In genomic region chr1:179879797-179880196, GRCh38 we compare ENCODE assay signal across 1 cellular context.
A peak's percentile ranks its signal among the peaks of the same experiment; 100 is the strongest.
TF ChIP-seq lines count a peak whose summit lies in the region.

No MANE protein-coding gene starts in this region.

TF ChIP-seq in K562, 482 proteins besides CTCF, POLR2A, EP300 and RAD21:
- TF ChIP-seq ZNF668 (CRISPR knock-in tag; IDR thresholded peaks at IDR 0.05), result no peak
- TF ChIP-seq NRF1 (conservative IDR thresholded peaks at IDR 0.05 in 1 of 2, IDR thresholded peaks at IDR 0.05 in 1 of 2), result no peak
- 0 out of 2 replicates have a peak, but pooled peaks have one; percentile 30 for TF ChIP-seq E2F1 (CRISPR knock-in tag; IDR thresholded peaks at IDR 0.05)
- no peak for TF ChIP-seq MYBL2 (IDR thresholded peaks at IDR 0.05; ENCODE audit: low read depth)
- TF ChIP-seq MYBL2 (CRISPR knock-in tag; IDR thresholded peaks at IDR 0.05; ENCODE audit: borderline replicate concordance), result no peak
- no peak for TF ChIP-seq MBD2 (IDR thresholded peaks at IDR 0.05; ENCODE audit: borderline replicate concordance, low read depth)
- 0 out of 2 replicates have a peak, but pooled peaks have one; percentile 32 for TF ChIP-seq TOE1 (IDR thresholded peaks at IDR 0.05; ENCODE audit: borderline replicate concordance)
- TF ChIP-seq TOE1 (CRISPR knock-in tag; IDR thresholded peaks at IDR 0.05; ENCODE audit: borderline replicate concordance, low read depth), result no peak
- TF ChIP-seq NCOR1 (IDR thresholded peaks at IDR 0.05), result 0 out of 2 replicates have a peak, but pooled peaks have one; percentile 6
- TF ChIP-seq U2AF2 (optimal IDR thresholded peaks at IDR 0.05; ENCODE audit: low read depth, low read length), result no peak
- TF ChIP-seq ARID1B (IDR thresholded peaks at IDR 0.05), result peak; percentile 30; the same call in 1 of the 2 replicates
- TF ChIP-seq CREB3L1 (IDR thresholded peaks at IDR 0.05; ENCODE audit: borderline replicate concordance, low read depth), result 0 out of 2 replicates have a peak, but pooled peaks have one; percentile 23
- TF ChIP-seq NFE2L1 (tag; IDR thresholded peaks at IDR 0.05; ENCODE audit: borderline replicate concordance, low read depth), result no peak
- no peak for TF ChIP-seq ZNF24 (IDR thresholded peaks at IDR 0.05)
- TF ChIP-seq, protein P1, sequence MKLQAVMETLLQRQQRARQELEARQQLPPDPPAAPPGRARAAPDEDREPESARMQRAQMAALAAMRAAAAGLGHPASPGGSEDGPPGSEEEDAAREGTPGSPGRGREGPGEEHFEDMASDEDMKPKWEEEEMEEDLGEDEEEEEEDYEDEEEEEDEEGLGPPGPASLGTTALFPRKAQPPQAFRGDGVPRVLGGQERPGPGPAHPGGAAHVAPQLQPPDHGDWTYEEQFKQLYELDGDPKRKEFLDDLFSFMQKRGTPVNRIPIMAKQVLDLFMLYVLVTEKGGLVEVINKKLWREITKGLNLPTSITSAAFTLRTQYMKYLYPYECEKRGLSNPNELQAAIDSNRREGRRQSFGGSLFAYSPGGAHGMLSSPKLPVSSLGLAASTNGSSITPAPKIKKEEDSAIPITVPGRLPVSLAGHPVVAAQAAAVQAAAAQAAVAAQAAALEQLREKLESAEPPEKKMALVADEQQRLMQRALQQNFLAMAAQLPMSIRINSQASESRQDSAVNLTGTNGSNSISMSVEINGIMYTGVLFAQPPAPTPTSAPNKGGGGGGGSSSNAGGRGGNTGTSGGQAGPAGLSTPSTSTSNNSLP (IDR thresholded peaks at IDR 0.05; ENCODE audit: borderline replicate concordance, low read depth, low read length), result no peak
- peak in 1 of 2 experiments; percentile 51; a peak in 2 of 4 replicates for TF ChIP-seq MLLT1 (IDR thresholded peaks at IDR 0.05)
- TF ChIP-seq DPF2 (IDR thresholded peaks at IDR 0.05), result 0 out of 2 replicates have a peak, but pooled peaks have one; percentile 10
- TF ChIP-seq SMARCC2 (IDR thresholded peaks at IDR 0.05; ENCODE audit: low read depth), result no peak
- TF ChIP-seq SMARCA5 (IDR thresholded peaks at IDR 0.05), result peak; percentile 53; the same call in 1 of the 2 replicates
- TF ChIP-seq RFX7 (CRISPR knock-in tag; IDR thresholded peaks at IDR 0.05), result no peak
- TF ChIP-seq TAF9B (IDR thresholded peaks at IDR 0.05; ENCODE audit: partially characterized antibody), result peak; percentile 19
- TF ChIP-seq, protein P2, sequence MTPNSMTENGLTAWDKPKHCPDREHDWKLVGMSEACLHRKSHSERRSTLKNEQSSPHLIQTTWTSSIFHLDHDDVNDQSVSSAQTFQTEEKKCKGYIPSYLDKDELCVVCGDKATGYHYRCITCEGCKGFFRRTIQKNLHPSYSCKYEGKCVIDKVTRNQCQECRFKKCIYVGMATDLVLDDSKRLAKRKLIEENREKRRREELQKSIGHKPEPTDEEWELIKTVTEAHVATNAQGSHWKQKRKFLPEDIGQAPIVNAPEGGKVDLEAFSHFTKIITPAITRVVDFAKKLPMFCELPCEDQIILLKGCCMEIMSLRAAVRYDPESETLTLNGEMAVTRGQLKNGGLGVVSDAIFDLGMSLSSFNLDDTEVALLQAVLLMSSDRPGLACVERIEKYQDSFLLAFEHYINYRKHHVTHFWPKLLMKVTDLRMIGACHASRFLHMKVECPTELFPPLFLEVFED (CRISPR knock-in tag; conservative IDR thresholded peaks at IDR 0.05), result no peak
